Comparison of ENCODE assay signal across 11 cellular contexts in the genomic region with DNA sequence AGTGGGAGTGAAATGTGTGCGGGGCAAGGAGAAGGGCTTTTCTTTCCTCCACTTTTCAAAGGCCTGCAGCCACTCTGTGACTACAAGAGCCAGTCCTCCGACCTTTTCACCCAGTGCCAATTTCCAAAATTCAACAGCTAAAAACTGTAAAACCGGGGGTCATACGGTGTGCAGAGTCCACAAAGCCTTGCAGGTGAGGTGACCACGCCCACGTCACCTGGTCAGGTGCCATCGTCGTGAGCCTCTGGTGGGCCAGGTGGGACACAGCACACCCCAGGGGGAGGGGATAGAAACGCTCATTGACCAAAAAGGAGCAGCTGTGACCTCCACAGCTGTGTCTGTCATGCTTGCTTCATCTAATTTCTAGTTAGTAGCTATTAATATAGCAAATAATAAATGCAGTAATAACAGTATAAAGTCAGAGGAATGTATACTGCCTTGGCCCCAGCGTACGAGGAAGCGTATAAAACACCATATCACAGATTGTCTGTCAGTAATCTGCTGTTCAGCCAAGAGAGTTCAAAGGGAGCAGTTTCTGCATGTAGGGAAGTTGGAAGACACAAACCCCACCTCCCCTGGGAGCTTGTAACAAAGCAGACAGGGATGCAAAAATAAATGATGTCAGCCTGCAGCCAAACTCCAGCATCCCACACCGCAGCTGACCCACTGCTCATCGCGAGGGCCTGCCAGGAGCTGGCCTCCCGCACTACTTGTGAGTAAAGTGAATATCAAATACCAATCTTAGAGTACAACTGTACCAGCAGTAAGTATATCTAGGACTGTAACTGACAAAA.
A peak's percentile ranks its signal among the peaks of the same experiment; 100 is the strongest.
DNase-seq lines count a peak whose midpoint lies in the region; ATAC-seq and TF ChIP-seq lines count a peak whose summit lies in the region.
"Had no signal": no experiment of that assay in that cellular context is flagged by ENCODE, and none has a peak within 500 bp of the region (broad histone marks: within the 10 kb centered on the region; RNA-seq: fewer than 3 reads in every experiment).

No MANE protein-coding gene starts in this region.

- H3K36me3 Mint-ChIP-seq in central memory CD8-positive, alpha-beta T cell (ENCODE audit: insufficient read depth) = peaks cover 29% of the 10 kb centered on the region
- peaks cover 90% of the 10 kb centered on the region for H3K36me3 Mint-ChIP-seq in stimulated activated effector memory CD8-positive, alpha-beta T cell treated with anti-CD3 and anti-CD28 coated beads, Interleukin-12 subunit alpha, Interleukin-12 subunit beta, amount 100 ng/mL, for 72 hours

- peak overlapping the region; percentile 53 for H3K27ac Mint-ChIP-seq in central memory CD8-positive, alpha-beta T cell (ENCODE audit: low read depth)
- H3K27ac Mint-ChIP-seq in stimulated activated effector memory CD8-positive, alpha-beta T cell treated with anti-CD3 and anti-CD28 coated beads, Interleukin-12 subunit alpha, Interleukin-12 subunit beta, amount 100 ng/mL, for 72 hours = peak overlapping the region; percentile 76

- dilution Hi-C loops in IMR-90 (cut with HindIII; ENCODE audit: low sequenced_read_pairs, unreplicated experiment) = no loop called here

- no peak overlapping the region; the same call in 1 of the 2 replicates for H2AK5ac ChIP-seq in IMR-90 (ENCODE audit: low read depth, low read length)

- TF ChIP-seq RAD21 in IMR-90 (IDR thresholded peaks at IDR 0.05; ENCODE audit: low read length) = no peak

- H3K27ac ChIP-seq in IMR-90 (ENCODE audit: insufficient read depth, low read length) = no peak overlapping the region

- DNase-seq in IMR-90 = peak; percentile 88
- DNase-seq in central memory CD8-positive, alpha-beta T cell (ENCODE audit: low spot score in 2 of 2) = no peak
- DNase-seq in left colon = no peak
- no peak for DNase-seq in stimulated activated effector memory CD8-positive, alpha-beta T cell treated with anti-CD3 and anti-CD28 coated beads, Interleukin-12 subunit alpha, Interleukin-12 subunit beta, amount 100 ng/mL, for 72 hours (ENCODE audit: low spot score in 2 of 2)
- no peak for DNase-seq in NCI-H1930 (lab: John Stamatoyannopoulos, UW)
- no peak for DNase-seq in COLO668 (lab: John Stamatoyannopoulos, UW; ENCODE audit: unreplicated experiment)
- DNase-seq: activated B cell treated with CpG ODN at 0.5 μM for 24 hours; NCI-H2227 treated with DMSO at 0.1 percent for 48 hours; stimulated activated CD4-positive, alpha-beta T cell treated with anti-CD3 and anti-CD28 coated beads, Interleukin-4, amount 100 ng/mL, for 24 hours had no signal

- CTCF ChIA-PET in IMR-90 (lab: Yijun Ruan, JAX) = interaction anchor here (0.5 kb wide), 1 partner anchor 84 kb away, joined by 6 read pairs; no protein-coding TSS in a partner anchor

- no peak overlapping the region for H2BK120ac ChIP-seq in IMR-90 (ENCODE audit: low read depth, low read length)

- in situ Hi-C loops in IMR-90 (cut with MboI; ENCODE audit: low sequenced_read_pairs) = no loop called here

- no peaks in the 10 kb centered on the region for H3K27me3 ChIP-seq in IMR-90 (ENCODE audit: control insufficient read depth, insufficient read depth, low read length)

- no peak overlapping the region for H2AK9ac ChIP-seq in IMR-90 (replicated peaks; ENCODE audit: low read depth, low read length, poor library complexity)

- no peak overlapping the region for H3K4me3 Mint-ChIP-seq in central memory CD8-positive, alpha-beta T cell
- H3K4me3 Mint-ChIP-seq in stimulated activated effector memory CD8-positive, alpha-beta T cell treated with anti-CD3 and anti-CD28 coated beads, Interleukin-12 subunit alpha, Interleukin-12 subunit beta, amount 100 ng/mL, for 72 hours = no peak overlapping the region
- H3K4me3 Mint-ChIP-seq: activated B cell treated with CpG ODN at 0.5 μM for 24 hours had no signal

- no peak overlapping the region for H3K9ac ChIP-seq in IMR-90 (ENCODE audit: low read depth, low read length)

- H3K4me1 Mint-ChIP-seq in central memory CD8-positive, alpha-beta T cell = no peaks in the 10 kb centered on the region
- peaks cover 7% of the 10 kb centered on the region for H3K4me1 Mint-ChIP-seq in stimulated activated effector memory CD8-positive, alpha-beta T cell treated with anti-CD3 and anti-CD28 coated beads, Interleukin-12 subunit alpha, Interleukin-12 subunit beta, amount 100 ng/mL, for 72 hours
- H3K4me1 Mint-ChIP-seq: activated B cell treated with CpG ODN at 0.5 μM for 24 hours had no signal

- H4K20me1 ChIP-seq in IMR-90 (ENCODE audit: insufficient read depth, low read length) = peaks cover 76% of the 10 kb centered on the region

- peaks cover 33% of the 10 kb centered on the region for H3K4me1 ChIP-seq in IMR-90 (ENCODE audit: control insufficient read depth, insufficient read depth, low read length)

- no peak overlapping the region for H4K91ac ChIP-seq in IMR-90 (ENCODE audit: insufficient read depth, low read depth, low read length)

- H3K18ac ChIP-seq in IMR-90 (ENCODE audit: low read depth, low read length) = no peak overlapping the region

- H3K27me3 Mint-ChIP-seq in central memory CD8-positive, alpha-beta T cell = no peaks in the 10 kb centered on the region
- H3K27me3 Mint-ChIP-seq: activated B cell treated with CpG ODN at 0.5 μM for 24 hours had no signal

- peaks cover 52% of the 10 kb centered on the region for H3K36me3 ChIP-seq in IMR-90 (ENCODE audit: control insufficient read depth, insufficient read depth, low read length)

- no peaks in the 10 kb centered on the region for H3K9me3 ChIP-seq in IMR-90 (ENCODE audit: control insufficient read depth, insufficient read depth, low read length)

- no peak overlapping the region for H3K23ac ChIP-seq in IMR-90 (ENCODE audit: low read depth, low read length)

- BruUV-seq in IMR-90 (replicated peaks; lab: Mats Ljungman, UMichigan) = TSS peak; percentile 51

- H2BK5ac ChIP-seq in IMR-90 (ENCODE audit: low read depth, low read length, poor library complexity, severe bottlenecking) = no peak overlapping the region

- no peak overlapping the region for H3K56ac ChIP-seq in IMR-90 (ENCODE audit: extremely low read depth, insufficient read depth, low read length)

- no peak overlapping the region for H3K14ac ChIP-seq in IMR-90 (replicated peaks; ENCODE audit: low read depth, low read length)

- POLR2A ChIA-PET in IMR-90 (lab: Charles Lee; ENCODE audit: unreplicated experiment) = no interaction called here

- no peak overlapping the region for H2BK20ac ChIP-seq in IMR-90 (ENCODE audit: low read depth, low read length)

- no peak overlapping the region; the same call in 1 of the 2 replicates for H3K4ac ChIP-seq in IMR-90 (ENCODE audit: low read depth, low read length)

- no peak overlapping the region for H4K5ac ChIP-seq in IMR-90 (ENCODE audit: low read depth, low read length)

- H3K79me1 ChIP-seq in IMR-90 (ENCODE audit: low read depth in 1 of 2, low read length in 2 of 2) = peaks cover 41 to 98% of the 10 kb centered on the region in 2 experiments

- WGBS in IMR-90 (ENCODE audit: extremely low coverage in 2 of 2, insufficient read length in 1 of 2), 2 experiments = 67% methylated on average over 3 of the region's 16 CpGs; no CpG with 5 or more reads in 1 of the 2 experiments

- no peak for TF ChIP-seq POLR2A in IMR-90 (IDR thresholded peaks at IDR 0.05; ENCODE audit: low read depth, low read length)

- H3K4me3 ChIP-seq in IMR-90 (ENCODE audit: insufficient read depth, low read depth, low read length) = no peak overlapping the region

- no peak overlapping the region for H2BK15ac ChIP-seq in IMR-90 (ENCODE audit: low read depth, low read length)

- H3K9me1 ChIP-seq in IMR-90 (ENCODE audit: insufficient read depth, low read length) = peaks cover 44% of the 10 kb centered on the region

- intact Hi-C loops in IMR-90 (cut with micrococcal nuclease) (loop anchor here (2.0 kb wide), 1 partner anchor 86 kb away; a partner anchor contains a TSS), left colon (cut with DNase I, micrococcal nuclease) (no loop called here)

- H2AFZ ChIP-seq in IMR-90 (replicated peaks; ENCODE audit: low read length, poor library complexity) = no peak overlapping the region

- TF ChIP-seq CTCF in IMR-90 (conservative IDR thresholded peaks at IDR 0.05; ENCODE audit: low read depth, low read length) = no peak

- no peaks in the 10 kb centered on the region for H3K9me3 Mint-ChIP-seq in central memory CD8-positive, alpha-beta T cell
- no peaks in the 10 kb centered on the region for H3K9me3 Mint-ChIP-seq in stimulated activated effector memory CD8-positive, alpha-beta T cell treated with anti-CD3 and anti-CD28 coated beads, Interleukin-12 subunit alpha, Interleukin-12 subunit beta, amount 100 ng/mL, for 72 hours
- H3K9me3 Mint-ChIP-seq: activated B cell treated with CpG ODN at 0.5 μM for 24 hours had no signal

- no peak overlapping the region; a peak in 1 of 4 replicates for H4K8ac ChIP-seq in IMR-90 (ENCODE audit: low read depth in 2 of 2, low read length in 2 of 2)

- H3K4me2 ChIP-seq in IMR-90 (ENCODE audit: low read depth, low read length) = no peak overlapping the region

- peak; percentile 33 for ATAC-seq in IMR-90 (ENCODE audit: low read depth)
- no peak for ATAC-seq in central memory CD8-positive, alpha-beta T cell (replicated peaks; ENCODE audit: extremely low read depth, poor library complexity, severe bottlenecking)
- peak; percentile 65 for ATAC-seq in left colon
- ATAC-seq in stimulated activated effector memory CD8-positive, alpha-beta T cell treated with anti-CD3 and anti-CD28 coated beads, Interleukin-12 subunit alpha, Interleukin-12 subunit beta, amount 100 ng/mL, for 72 hours = no peak
- no peak for ATAC-seq in GM19452 (IDR thresholded peaks at IDR 0.05; ENCODE audit: unreplicated experiment)
- no peak for ATAC-seq in HG02798 (IDR thresholded peaks at IDR 0.05; ENCODE audit: poor library complexity, unreplicated experiment)

TF ChIP-seq in IMR-90, 13 proteins besides CTCF, POLR2A, EP300 and RAD21:
- TF ChIP-seq SMC3 (IDR thresholded peaks at IDR 0.05; ENCODE audit: low read depth, low read length) (0 out of 2 replicates have a peak, but pooled peaks have one; percentile 3), MAZ (IDR thresholded peaks at IDR 0.05; ENCODE audit: borderline replicate concordance, low read depth, low read length) (no peak)

Comparison
In these comparisons a context has a peak if more than half of its experiments do, and no peak if none do; other contexts are left out.
1. ATAC-seq: peak in IMR-90 (single experiment) and left colon (single experiment); none in central memory CD8-positive, alpha-beta T cell (single experiment), stimulated activated effector memory CD8-positive, alpha-beta T cell treated with anti-CD3 and anti-CD28 coated beads, Interleukin-12 subunit alpha, Interleukin-12 subunit beta, amount 100 ng/mL, for 72 hours (single experiment), GM19452 (single experiment) and HG02798 (single experiment).